ENCODE assay signal across 1 cellular context in genomic region chr6:30801950-30802349, GRCh38.
TF ChIP-seq lines count a peak whose summit lies in the region.

No MANE protein-coding gene starts in this region.

TF ChIP-seq in HepG2, 621 proteins besides CTCF, POLR2A, EP300 and RAD21 (continued from another document):
- TF ChIP-seq ATF4 (CRISPR knock-in tag; IDR thresholded peaks at IDR 0.05) = peak in 1 of 2 experiments; percentile 33; a peak in 1 of 4 replicates
- TF ChIP-seq ZNF687 (CRISPR knock-in tag; IDR thresholded peaks at IDR 0.05) = peak; percentile 34
- 0 out of 2 replicates have a peak, but pooled peaks have one; percentile 49 for TF ChIP-seq ZNF83 (CRISPR knock-in tag; IDR thresholded peaks at IDR 0.05; ENCODE audit: borderline replicate concordance)
